8 cellular contexts compared by ENCODE assay signal in genomic region chr1:161200992-161201827, GRCh38. TPM values are rescaled to one million over a fixed set of nuclear protein-coding genes. Genes with fewer than 3 reads are reported as not detected.
DNase-seq lines count a peak whose midpoint lies in the region; ATAC-seq lines count a peak whose summit lies in the region.

No MANE protein-coding gene starts in this region.

- H3K4me1 ChIP-seq in NT2/D1 (ENCODE audit: insufficient read depth, insufficient read length): peaks cover 42% of the 10 kb centered on the region
- peaks cover 0 to 4% of the 10 kb centered on the region in 2 donors for H3K4me1 ChIP-seq in aorta (ENCODE audit: control insufficient read depth in 1 of 2, insufficient read depth in 2 of 2, low read length in 2 of 2)

- H3K27ac Mint-ChIP-seq in effector memory CD8-positive, alpha-beta T cell: peak overlapping the region; percentile 96

- H3K4me3 ChIP-seq in NT2/D1 (ENCODE audit: insufficient read length, low read depth) (peak overlapping the region; percentile 83), aorta (ENCODE audit: low read length in 2 of 2) (peak overlapping the region; percentile 9 to 27)

- peak overlapping the region; percentile 96 for H3K9ac ChIP-seq in NT2/D1 (ENCODE audit: insufficient read length, low read depth)

- peak overlapping the region; percentile 91 to 95 for H3K4me3 Mint-ChIP-seq in effector memory CD8-positive, alpha-beta T cell

- intact Hi-C loops in aorta (cut with DNase I): no loop called here

- H3K9me3 ChIP-seq in NT2/D1 (ENCODE audit: insufficient read depth, low read length) (no peaks in the 10 kb centered on the region), aorta (ENCODE audit: control insufficient read depth, low read length) (no peaks in the 10 kb centered on the region)

- H3K36me3 Mint-ChIP-seq in effector memory CD8-positive, alpha-beta T cell (ENCODE audit: insufficient read depth): peaks cover 31% of the 10 kb centered on the region

- H3K4me1 Mint-ChIP-seq in effector memory CD8-positive, alpha-beta T cell (ENCODE audit: low read depth in 2 of 2): peaks cover 41 to 48% of the 10 kb centered on the region in 2 donors

- 67 to 68% methylated on average over 13 of the region's 13 CpGs for WGBS in aorta, 2 donors

- no peak for ATAC-seq in effector memory CD8-positive, alpha-beta T cell (replicated peaks)
- ATAC-seq in aorta (ENCODE audit: low FRiP score): peak; percentile 60
- no peak for ATAC-seq in GM21717 (IDR thresholded peaks at IDR 0.05; ENCODE audit: unreplicated experiment)

- H3K27me3 ChIP-seq in NT2/D1 (ENCODE audit: insufficient read depth, insufficient read length): no peaks in the 10 kb centered on the region
- H3K27me3 ChIP-seq in aorta (ENCODE audit: control insufficient read depth in 1 of 2, insufficient read depth in 2 of 2, low read length in 1 of 2): no peaks in the 10 kb centered on the region

- peak overlapping the region; percentile 68 to 96 for H3K27ac ChIP-seq in aorta (ENCODE audit: low read depth in 1 of 2, low read length in 2 of 2)

- DNase-seq in GF-D8 (lab: John Stamatoyannopoulos, UW) (peak; percentile 57), NT2/D1 (ENCODE audit: low read depth, low spot score) (no peak), mucosa of gallbladder (ENCODE audit: low spot score) (peak; percentile 41), aorta (peak; percentile 59 to 85), HK-2 (ENCODE audit: unreplicated experiment) (no peak), NAMALWA (ENCODE audit: low spot score) (no peak)
- no peak for DNase-seq in effector memory CD8-positive, alpha-beta T cell

- peaks cover 35% of the 10 kb centered on the region for H3K36me3 ChIP-seq in NT2/D1 (ENCODE audit: insufficient read depth, insufficient read length, low read length)
- H3K36me3 ChIP-seq in aorta (ENCODE audit: control insufficient read depth in 1 of 2, insufficient read depth in 2 of 2, low read length in 1 of 2): no peaks in the 10 kb centered on the region

- H3K27me3 Mint-ChIP-seq in effector memory CD8-positive, alpha-beta T cell: no peaks in the 10 kb centered on the region

- H3K9me3 Mint-ChIP-seq in effector memory CD8-positive, alpha-beta T cell: no peaks in the 10 kb centered on the region

RNA-seq across cellular contexts. Expression of gene NDUFS2, which starts 1.0 kb away (rescaled TPM):
- 82.5 TPM for total RNA-seq in mucosa of gallbladder
- total RNA-seq in aorta: 10 to 100 TPM; 55.3 to 63.4 TPM
- 10 to 100 TPM; 64.2 to 88.1 TPM for polyA plus RNA-seq in aorta

RNA-seq across cellular contexts. Expression of gene ADAMTS4, which starts 2.4 kb away (rescaled TPM):
- total RNA-seq in mucosa of gallbladder (7.3 TPM), aorta (100 to 1,000 TPM in 1 of 2 donors, 10 to 100 TPM in 1; 78.9 to 207 TPM)
- polyA plus RNA-seq in aorta: 1 to 10 TPM; 1.4 to 6.8 TPM

RNA-seq across cellular contexts. Expression of gene FCER1G, which starts 13.9 kb away (rescaled TPM):
- 31.5 TPM for total RNA-seq in mucosa of gallbladder
- total RNA-seq in aorta: 10 to 100 TPM; 64.3 to 74.0 TPM
- polyA plus RNA-seq in aorta: 100 to 1,000 TPM in 1 of 2 donors, 10 to 100 TPM in 1; 35.7 to 154 TPM

RNA-seq across cellular contexts. Expression of gene APOA2, which starts 22.2 kb away (rescaled TPM):
- total RNA-seq in mucosa of gallbladder (5.1 TPM), aorta (not detected)
- 1 to 10 TPM in 1 of 2 donors, not detected in 1; 1.3 TPM for polyA plus RNA-seq in aorta

RNA-seq across cellular contexts. Expression of gene B4GALT3, which starts 23.9 kb away (rescaled TPM):
- total RNA-seq in mucosa of gallbladder (36.4 TPM), aorta (10 to 100 TPM; 26.8 to 29.8 TPM)
- 10 to 100 TPM; 13.9 to 23.1 TPM for polyA plus RNA-seq in aorta

Comparison
In these comparisons a context has a peak if more than half of its experiments do, and no peak if none do; other contexts are left out.
1. DNase-seq: peak in GF-D8 (single experiment), mucosa of gallbladder (single experiment) and aorta (2 of 2); none in NT2/D1 (single experiment), effector memory CD8-positive, alpha-beta T cell (0 of 3), HK-2 (single experiment) and NAMALWA (single experiment).